Comparison of ENCODE assay signal across 12 cellular contexts in the genomic region with DNA sequence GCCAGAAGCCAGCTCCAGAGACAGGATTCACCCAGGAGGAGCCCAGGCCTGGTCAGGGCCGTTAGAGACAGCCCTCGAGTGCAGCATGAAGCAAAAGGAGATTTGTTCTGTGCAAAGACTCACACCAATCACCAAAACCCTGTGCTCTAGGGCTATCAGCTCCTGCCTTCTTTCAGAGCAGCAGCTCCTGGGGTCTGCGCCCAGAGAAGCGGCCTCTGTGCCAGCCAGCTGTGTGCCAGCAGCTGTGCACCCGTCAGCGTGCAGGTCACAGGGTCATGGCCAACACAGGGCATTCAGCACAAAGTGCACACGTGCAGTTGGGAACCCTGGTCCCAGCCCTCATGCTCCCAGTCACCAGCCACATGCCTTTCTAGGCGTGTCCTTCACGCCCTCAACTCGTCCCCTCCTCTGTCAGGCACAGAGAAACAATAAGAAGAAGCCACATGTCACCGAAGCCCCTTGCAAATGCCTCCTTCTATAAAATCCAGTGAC. TPM values are rescaled to one million over a fixed set of nuclear protein-coding genes. Genes with fewer than 3 reads are reported as not detected.
DNase-seq lines count a peak whose midpoint lies in the region; ATAC-seq and TF ChIP-seq lines count a peak whose summit lies in the region.
"Had no signal": no experiment of that assay in that cellular context is flagged by ENCODE, and none has a peak within 500 bp of the region (broad histone marks: within the 10 kb centered on the region; RNA-seq: fewer than 3 reads in every experiment).

No MANE protein-coding gene starts in this region.

- H3K9me3 ChIP-seq in A673 (ENCODE audit: low read depth, low read length, poor library complexity, severe bottlenecking) (no peaks in the 10 kb centered on the region), PC-3 (ENCODE audit: low read length) (no peaks in the 10 kb centered on the region), neutrophil (no peaks in the 10 kb centered on the region)
- H3K9me3 ChIP-seq: colonic mucosa had no signal

- H2AFZ ChIP-seq in PC-3 (ENCODE audit: low read length): no peak overlapping the region

- ATAC-seq in PC-3: peak; percentile 33
- no peak for ATAC-seq in HG03045 (IDR thresholded peaks at IDR 0.05; ENCODE audit: unreplicated experiment)
- ATAC-seq: activated T-cell treated with anti-CD3 and anti-CD28 coated beads, Interleukin-2, amount 50 U/mL, for 72 hours had no signal

- no peak overlapping the region for H3K9ac ChIP-seq in PC-3 (ENCODE audit: low read length)

- H3K9me2 ChIP-seq in PC-3 (replicated peaks; ENCODE audit: low read length): no peaks in the 10 kb centered on the region

- peaks cover 36% of the 10 kb centered on the region for H3K4me1 Mint-ChIP-seq in activated T-cell treated with anti-CD3 and anti-CD28 coated beads, Interleukin-2, amount 50 U/mL, for 24 hours (ENCODE audit: low read depth)

- intact Hi-C loops in A673 (cut with micrococcal nuclease; ENCODE audit: unreplicated experiment): no loop called here
- intact Hi-C loops in PC-3 (cut with micrococcal nuclease): no loop called here

- H3K27ac Mint-ChIP-seq in activated T-cell treated with anti-CD3 and anti-CD28 coated beads, Interleukin-2, amount 50 U/mL, for 24 hours: no peak overlapping the region
- H3K27ac Mint-ChIP-seq: activated T-cell treated with anti-CD3 and anti-CD28 coated beads, Interleukin-2, amount 50 U/mL, for 72 hours had no signal

- H3K4me3 Mint-ChIP-seq in activated T-cell treated with anti-CD3 and anti-CD28 coated beads, Interleukin-2, amount 50 U/mL, for 24 hours: no peak overlapping the region
- H3K4me3 Mint-ChIP-seq: activated T-cell treated with anti-CD3 and anti-CD28 coated beads, Interleukin-2, amount 50 U/mL, for 72 hours had no signal

- no peak for DNase-seq in A673 (ENCODE audit: low spot score)
- no peak for DNase-seq in PC-3
- peak; percentile 38 to 70 for DNase-seq in foreskin fibroblast
- no peak for DNase-seq in stimulated activated naive CD4-positive, alpha-beta T cell (lab: John Stamatoyannopoulos, UW)
- no peak for DNase-seq in mucosa of gallbladder (ENCODE audit: low spot score)
- no peak for DNase-seq in activated T-cell treated with anti-CD3 and anti-CD28 coated beads, Interleukin-2, amount 50 U/mL, for 24 hours
- DNase-seq: activated T-cell treated with anti-CD3 and anti-CD28 coated beads, Interleukin-2, amount 50 U/mL, for 72 hours; colonic mucosa; KBM-7; NCI-H526 had no signal

- POLR2A ChIA-PET in A673 (lab: Charles Lee; ENCODE audit: low non-redundant PET) (no interaction called here), PC-3 (lab: Charles Lee; ENCODE audit: unreplicated experiment) (no interaction called here)

- H3K4me3 ChIP-seq in A673 (ENCODE audit: low read depth, low read length, poor library complexity, severe bottlenecking) (no peak overlapping the region), PC-3 (ENCODE audit: low read length) (no peak overlapping the region), foreskin fibroblast (ENCODE audit: low read depth in 1 of 2, low read length in 2 of 2) (peak overlapping the region in 1 of 2 donors; percentile 24), neutrophil (ENCODE audit: low read depth in 1 of 2, low read length in 1 of 2) (no peak overlapping the region)
- H3K4me3 ChIP-seq: colonic mucosa had no signal

- H3F3A ChIP-seq in PC-3 (ENCODE audit: low read length, unreplicated experiment): no peaks in the 10 kb centered on the region

- no peak for TF ChIP-seq CTCF in A673 (conservative IDR thresholded peaks at IDR 0.05; ENCODE audit: low read depth, low read length)
- TF ChIP-seq CTCF in PC-3 (conservative IDR thresholded peaks at IDR 0.05; ENCODE audit: low read depth, low read length): no peak
- TF ChIP-seq CTCF in foreskin fibroblast (IDR thresholded peaks at IDR 0.05; ENCODE audit: low read depth, low read length): no peak
- TF ChIP-seq CTCF in neutrophil (IDR thresholded peaks at IDR 0.05): no peak

- no peaks in the 10 kb centered on the region for H3K9me3 Mint-ChIP-seq in activated T-cell treated with anti-CD3 and anti-CD28 coated beads, Interleukin-2, amount 50 U/mL, for 24 hours
- H3K9me3 Mint-ChIP-seq: activated T-cell treated with anti-CD3 and anti-CD28 coated beads, Interleukin-2, amount 50 U/mL, for 72 hours had no signal

- H3K36me3 ChIP-seq in A673 (ENCODE audit: insufficient read depth, low read length, poor library complexity, severe bottlenecking) (peaks cover 17% of the 10 kb centered on the region), PC-3 (ENCODE audit: low read depth, low read length) (no peaks in the 10 kb centered on the region), neutrophil (peaks cover 32% of the 10 kb centered on the region)
- H3K36me3 ChIP-seq: colonic mucosa had no signal

- H3K27ac ChIP-seq in A673 (ENCODE audit: low read depth, low read length, poor library complexity, severe bottlenecking) (peak overlapping the region; percentile 41), PC-3 (ENCODE audit: low read length) (peak overlapping the region; percentile 33; the same call in 1 of the 2 replicates), neutrophil (peak overlapping the region; percentile 95)
- H3K27ac ChIP-seq: colonic mucosa had no signal

- no peaks in the 10 kb centered on the region for H3K79me2 ChIP-seq in PC-3 (ENCODE audit: low read length)

- no peaks in the 10 kb centered on the region for H4K20me1 ChIP-seq in PC-3 (ENCODE audit: low read length)

- no TSS peak for BruUV-seq in A673 (replicated peaks; lab: Mats Ljungman, UMichigan)
- BruUV-seq in PC-3 (replicated peaks; lab: Mats Ljungman, UMichigan): no TSS peak

- peaks cover 2% of the 10 kb centered on the region for H3K27me3 Mint-ChIP-seq in activated T-cell treated with anti-CD3 and anti-CD28 coated beads, Interleukin-2, amount 50 U/mL, for 24 hours

- H3K36me3 Mint-ChIP-seq in activated T-cell treated with anti-CD3 and anti-CD28 coated beads, Interleukin-2, amount 50 U/mL, for 24 hours (ENCODE audit: low read depth): peaks cover 7% of the 10 kb centered on the region

- H3K4me1 ChIP-seq in A673 (ENCODE audit: insufficient read depth, low read length, poor library complexity, severe bottlenecking) (peaks cover 32% of the 10 kb centered on the region), PC-3 (ENCODE audit: insufficient read depth, low read length) (peaks cover 16% of the 10 kb centered on the region), neutrophil (ENCODE audit: control insufficient read depth in 1 of 2, insufficient read depth in 1 of 2, low read depth in 1 of 2, low read length in 1 of 2) (peaks cover 70 to 73% of the 10 kb centered on the region in 2 experiments)

- CTCF ChIA-PET in A673 (lab: Charles Lee): no interaction called here
- CTCF ChIA-PET in PC-3 (lab: Charles Lee): no interaction called here

- H3K4me2 ChIP-seq in PC-3 (ENCODE audit: low read length): peak overlapping the region; percentile 56

- H3K27me3 ChIP-seq in A673 (replicated peaks; ENCODE audit: insufficient read depth, low read depth, low read length, poor library complexity): no peaks in the 10 kb centered on the region
- H3K27me3 ChIP-seq in PC-3 (ENCODE audit: low read length): peaks cover 16% of the 10 kb centered on the region
- H3K27me3 ChIP-seq in neutrophil: no peaks in the 10 kb centered on the region
- H3K27me3 ChIP-seq: colonic mucosa had no signal

RNA-seq across cellular contexts. Expression of a gene that starts 49.3 kb away (rescaled TPM):
- total RNA-seq in A673 (2021): 32.3 and 43.8 TPM in 2 replicates
- 1.7 and 4.0 TPM in 2 replicates for total RNA-seq in PC-3 (2014; rRNA removed)
- 48.5 TPM for total RNA-seq in mucosa of gallbladder

Comparison
In these comparisons a context has a peak if more than half of its experiments do, and no peak if none do; other contexts are left out.
1. DNase-seq: peak in foreskin fibroblast (2 of 2); none in A673 (single experiment), PC-3 (single experiment), stimulated activated naive CD4-positive, alpha-beta T cell (0 of 6), mucosa of gallbladder (single experiment) and activated T-cell treated with anti-CD3 and anti-CD28 coated beads, Interleukin-2, amount 50 U/mL, for 24 hours (single experiment).
2. H3K27ac ChIP-seq: peak in every context shown above with its lines; median percentile 95 in neutrophil; 41 in A673; 33 in PC-3.